In the genomic region with DNA sequence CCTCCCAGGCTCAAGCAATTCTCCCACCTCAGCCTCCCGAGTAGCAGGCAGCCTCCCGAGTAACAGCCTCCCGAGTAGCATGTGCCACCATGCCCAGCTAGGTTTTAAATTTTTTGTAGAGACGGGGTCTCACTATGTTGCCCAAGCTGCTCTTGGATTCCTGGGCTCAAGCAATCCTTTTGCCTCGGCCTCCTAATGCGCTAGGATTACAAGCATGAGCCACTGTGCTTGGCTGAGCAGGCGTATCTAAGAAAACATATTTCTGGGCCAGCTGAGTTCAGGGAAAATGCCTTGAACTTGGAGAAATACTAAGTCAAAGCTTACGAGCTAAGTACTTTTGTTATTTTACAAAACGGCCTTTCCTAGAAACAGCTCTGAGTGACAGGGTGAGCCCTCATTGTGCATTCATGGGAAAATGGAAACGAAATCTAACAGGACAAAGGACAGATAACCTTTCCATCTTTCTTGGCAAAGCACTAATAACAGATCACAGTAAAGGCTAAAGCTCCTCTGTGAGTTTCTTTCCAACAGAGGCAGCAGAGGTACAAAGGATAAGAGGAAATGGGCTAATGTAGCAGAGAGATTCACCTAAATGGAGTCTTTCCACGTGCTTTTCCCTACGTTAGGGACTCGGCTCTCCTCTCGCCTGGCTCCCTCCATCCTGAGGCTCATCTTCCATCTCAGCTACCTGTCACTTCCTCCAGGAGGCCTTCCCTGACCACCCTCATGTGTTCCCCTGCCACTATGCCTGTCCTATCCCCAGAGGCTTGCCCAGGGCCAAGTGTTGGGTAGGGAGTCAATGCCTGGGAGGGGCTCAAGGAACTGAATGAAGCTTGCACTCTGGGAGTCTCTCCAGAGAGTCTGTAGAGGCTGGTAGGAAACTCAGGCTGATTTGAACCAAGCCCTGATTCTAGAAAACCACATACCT, we compare ENCODE assay signal across 22 cellular contexts. TPM values are rescaled to one million over a fixed set of nuclear protein-coding genes. Genes with fewer than 3 reads are reported as not detected.
DNase-seq lines count a peak whose midpoint lies in the region; ATAC-seq and TF ChIP-seq lines count a peak whose summit lies in the region.
"Had no signal": no experiment of that assay in that cellular context is flagged by ENCODE, and none has a peak within 500 bp of the region (broad histone marks: within the 10 kb centered on the region; RNA-seq: fewer than 3 reads in every experiment).

No MANE protein-coding gene starts in this region.

- TF ChIP-seq POLR2A in vagina (IDR thresholded peaks at IDR 0.05) = no peak

- H3K4me1 Mint-ChIP-seq in activated T-helper 17 cell treated with anti-CD3 and anti-CD28 coated beads, Interleukin-2, amount 50 U/mL, for 72 hours = peaks cover 16% of the 10 kb centered on the region
- H3K4me1 Mint-ChIP-seq: IgD-negative memory B cell had no signal

- H3K4me2 ChIP-seq in BLaER1 treated with 17β-estradiol and CSF1 and Interleukin-3, amounts not matched to agents 10 nM and 100 nM = peak overlapping the region; percentile 0 to 88 (median 77); a peak in 19 of 22 replicates

- no peaks in the 10 kb centered on the region for H3K27me3 Mint-ChIP-seq in activated T-helper 17 cell treated with anti-CD3 and anti-CD28 coated beads, Interleukin-2, amount 50 U/mL, for 72 hours
- H3K27me3 Mint-ChIP-seq: CD8-positive, alpha-beta memory T cell had no signal

- no peak overlapping the region for H3K4me3 Mint-ChIP-seq in activated T-helper 17 cell treated with anti-CD3 and anti-CD28 coated beads, Interleukin-2, amount 50 U/mL, for 72 hours
- H3K4me3 Mint-ChIP-seq: CD8-positive, alpha-beta memory T cell; IgD-negative memory B cell had no signal

- DNase-seq in kidney glomerular epithelial cell (lab: John Stamatoyannopoulos, UW) = peak; percentile 73
- no peak for DNase-seq in substantia nigra (lab: John Stamatoyannopoulos, UW)
- DNase-seq in NCI-H1417 treated with DMSO at 0.1 percent for 48 hours (lab: John Stamatoyannopoulos, UW) = no peak
- no peak for DNase-seq in vagina (ENCODE audit: extremely low spot score in 2 of 2)
- DNase-seq in AML-193 (lab: John Stamatoyannopoulos, UW) = no peak
- DNase-seq: CD8-positive, alpha-beta memory T cell; DMS53; GDM1; GOT3; Karpas-422; NCI-H1694 treated with DMSO at 0.1 percent for 48 hours; NCI-H2081 treated with DMSO at 0.1 percent for 48 hours; NCI-H2171 treated with DMSO at 0.1 percent for 48 hours; NCI-H524 treated with DMSO at 0.1 percent for 48 hours; Peyer's patch; SJCRH30 had no signal

- no peaks in the 10 kb centered on the region for H3K36me3 Mint-ChIP-seq in activated T-helper 17 cell treated with anti-CD3 and anti-CD28 coated beads, Interleukin-2, amount 50 U/mL, for 72 hours (ENCODE audit: low read depth)
- H3K36me3 Mint-ChIP-seq: CD8-positive, alpha-beta memory T cell; IgD-negative memory B cell had no signal

- ATAC-seq in activated T-helper 17 cell treated with anti-CD3 and anti-CD28 coated beads, Interleukin-2, amount 50 U/mL, for 72 hours (replicated peaks) = no peak
- ATAC-seq: HCT116 had no signal

- peaks cover 33 to 73% (median 66%) of the 10 kb centered on the region in 10 experiments for H3K4me1 ChIP-seq in BLaER1 treated with 17β-estradiol and CSF1 and Interleukin-3, amounts not matched to agents 10 nM and 100 nM
- no peaks in the 10 kb centered on the region for H3K4me1 ChIP-seq in vagina
- H3K4me1 ChIP-seq: Peyer's patch, SJCRH30 had no signal

- H4K20me1 ChIP-seq in BLaER1 treated with 17β-estradiol and CSF1 and Interleukin-3, amounts not matched to agents 10 nM and 100 nM = no peaks in the 10 kb centered on the region

- H3K9ac ChIP-seq in BLaER1 treated with 17β-estradiol and CSF1 and Interleukin-3, amounts not matched to agents 10 nM and 100 nM = peak overlapping the region in 4 of 11 experiments; percentile 12 to 44 (median 24); a peak in 5 of 22 replicates

- intact Hi-C loops in vagina (cut with DNase I) = no loop called here

- H3K27ac Mint-ChIP-seq in activated T-helper 17 cell treated with anti-CD3 and anti-CD28 coated beads, Interleukin-2, amount 50 U/mL, for 72 hours = peak overlapping the region; percentile 68

- H3K27me3 ChIP-seq in BLaER1 treated with 17β-estradiol and CSF1 and Interleukin-3, amounts not matched to agents 10 nM and 100 nM = no peaks in the 10 kb centered on the region
- no peaks in the 10 kb centered on the region for H3K27me3 ChIP-seq in vagina
- H3K27me3 ChIP-seq: Peyer's patch had no signal

- no peak overlapping the region for H3K4me3 ChIP-seq in BLaER1 treated with 17β-estradiol and CSF1 and Interleukin-3, amounts not matched to agents 10 nM and 100 nM
- no peak overlapping the region for H3K4me3 ChIP-seq in vagina
- H3K4me3 ChIP-seq: Peyer's patch, SJCRH30 had no signal

- no peak for TF ChIP-seq CTCF in vagina (IDR thresholded peaks at IDR 0.05)

- H3K9me3 Mint-ChIP-seq in activated T-helper 17 cell treated with anti-CD3 and anti-CD28 coated beads, Interleukin-2, amount 50 U/mL, for 72 hours = no peaks in the 10 kb centered on the region
- H3K9me3 Mint-ChIP-seq: CD8-positive, alpha-beta memory T cell had no signal

- no peaks in the 10 kb centered on the region for H3K36me3 ChIP-seq in BLaER1 treated with 17β-estradiol and CSF1 and Interleukin-3, amounts not matched to agents 10 nM and 100 nM
- no peaks in the 10 kb centered on the region for H3K36me3 ChIP-seq in vagina
- H3K36me3 ChIP-seq: Peyer's patch, SJCRH30 had no signal

- peaks cover 0 to 7% (median 0%) of the 10 kb centered on the region in 11 experiments; a peak in 4 of 22 replicates for H3K9me3 ChIP-seq in BLaER1 treated with 17β-estradiol and CSF1 and Interleukin-3, amounts not matched to agents 10 nM and 100 nM (replicated peaks in 1 of 11)
- H3K9me3 ChIP-seq in vagina = no peaks in the 10 kb centered on the region
- H3K9me3 ChIP-seq: Peyer's patch, SJCRH30 had no signal

- H3K27ac ChIP-seq in BLaER1 treated with 17β-estradiol and CSF1 and Interleukin-3, amounts not matched to agents 10 nM and 100 nM = peak overlapping the region in 6 of 11 experiments; percentile 3 to 96 (median 43); a peak in 9 of 22 replicates
- H3K27ac ChIP-seq in substantia nigra (ENCODE audit: low read depth, low read length, poor library complexity, severe bottlenecking) (peak overlapping the region; percentile 42), vagina (no peak overlapping the region)
- H3K27ac ChIP-seq: Peyer's patch, SJCRH30 had no signal

RNA-seq across cellular contexts. Expression of a gene that starts 24.9 kb away (rescaled TPM):
- 1 to 10 TPM in 1 of 2 donors, under 1 TPM in 1; 0.19 to 1.6 TPM for total RNA-seq in activated T-helper 17 cell treated with anti-CD3 and anti-CD28 coated beads, Interleukin-2, amount 50 U/mL, for 72 hours
- total RNA-seq in vagina = not detected
- total RNA-seq: M059J, OCI-LY7, Peyer's patch, SJCRH30 had no signal

RNA-seq across cellular contexts. Expression of a gene that starts 27.1 kb away (rescaled TPM):
- total RNA-seq in activated T-helper 17 cell treated with anti-CD3 and anti-CD28 coated beads, Interleukin-2, amount 50 U/mL, for 72 hours = under 1 TPM; 0.11 to 0.53 TPM
- 5.6 TPM for total RNA-seq in vagina
- total RNA-seq: M059J, OCI-LY7, SJCRH30 had no signal
